In the genomic region with DNA sequence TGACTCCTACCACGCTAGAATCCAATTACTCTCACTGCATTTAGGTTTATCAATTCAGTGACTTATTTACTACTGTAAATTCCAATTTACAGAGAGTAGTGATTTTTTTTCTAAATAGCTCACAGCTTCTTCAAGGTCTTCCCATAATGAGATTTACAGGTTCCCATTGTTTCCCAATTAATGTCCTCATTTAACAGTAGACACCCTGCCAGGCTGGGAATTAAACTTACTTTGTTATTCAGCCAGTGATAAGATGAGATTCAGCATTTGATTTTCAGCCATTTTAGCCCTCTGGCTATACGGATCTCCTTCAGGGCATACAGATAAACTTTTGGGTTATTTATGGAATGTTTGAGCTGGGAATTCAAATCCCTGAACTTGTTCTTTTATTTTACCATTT, we compare ENCODE assay signal across 21 cellular contexts.
A peak's percentile ranks its signal among the peaks of the same experiment; 100 is the strongest.
DNase-seq lines count a peak whose midpoint lies in the region; ATAC-seq and TF ChIP-seq lines count a peak whose summit lies in the region.
"Had no signal": no experiment of that assay in that cellular context is flagged by ENCODE, and none has a peak within 500 bp of the region (broad histone marks: within the 10 kb centered on the region; RNA-seq: fewer than 3 reads in every experiment).

No MANE protein-coding gene starts in this region.

- no peak overlapping the region for H3K4me2 ChIP-seq in GM23338
- H3K4me2 ChIP-seq in SU-DHL-6 (ENCODE audit: low read depth, low read length, poor library complexity, severe bottlenecking): no peak overlapping the region
- no peak overlapping the region for H3K4me2 ChIP-seq in neural progenitor cell
- H3K4me2 ChIP-seq: BLaER1 had no signal

- H3K4me3 Mint-ChIP-seq in GM23338 (no peak overlapping the region), endodermal cell (no peak overlapping the region), neural progenitor cell (no peak overlapping the region)
- H3K4me3 Mint-ChIP-seq: B cell; CD4-positive, CD25-positive, alpha-beta regulatory T cell; CD8-positive, alpha-beta T cell had no signal

- H3K36me3 ChIP-seq in GM23338 (ENCODE audit: insufficient read depth) (no peaks in the 10 kb centered on the region), SU-DHL-6 (ENCODE audit: low read length) (no peaks in the 10 kb centered on the region), endodermal cell (ENCODE audit: control insufficient read depth, insufficient read depth, low read length) (no peaks in the 10 kb centered on the region), neural progenitor cell (no peaks in the 10 kb centered on the region)
- H3K36me3 ChIP-seq: BLaER1 had no signal

- no peaks in the 10 kb centered on the region for H3K79me2 ChIP-seq in GM23338 (replicated peaks; ENCODE audit: insufficient read depth)
- no peaks in the 10 kb centered on the region for H3K79me2 ChIP-seq in SU-DHL-6 (ENCODE audit: insufficient read depth, low read length)
- no peaks in the 10 kb centered on the region for H3K79me2 ChIP-seq in neural progenitor cell (ENCODE audit: low read depth)

- H3K27me3 Mint-ChIP-seq in GM23338 (ENCODE audit: insufficient read depth, low read depth, poor library complexity): no peaks in the 10 kb centered on the region
- no peaks in the 10 kb centered on the region for H3K27me3 Mint-ChIP-seq in endodermal cell (ENCODE audit: insufficient read depth)
- no peaks in the 10 kb centered on the region for H3K27me3 Mint-ChIP-seq in neural progenitor cell (ENCODE audit: insufficient read depth, low read depth)
- H3K27me3 Mint-ChIP-seq: B cell; CD4-positive, CD25-positive, alpha-beta regulatory T cell had no signal

- H3K9me2 ChIP-seq in GM23338 (ENCODE audit: insufficient read depth) (no peaks in the 10 kb centered on the region), SU-DHL-6 (replicated peaks; ENCODE audit: insufficient read depth, low read length) (no peaks in the 10 kb centered on the region)

- H3K4me3 ChIP-seq in GM23338: no peak overlapping the region
- no peak overlapping the region for H3K4me3 ChIP-seq in SU-DHL-6 (ENCODE audit: insufficient read depth, low read length, poor library complexity, severe bottlenecking)
- peak overlapping the region; percentile 56 for H3K4me3 ChIP-seq in endodermal cell (ENCODE audit: low read length)
- H3K4me3 ChIP-seq in neural progenitor cell: no peak overlapping the region
- H3K4me3 ChIP-seq: BLaER1, GM12878, GM23248 had no signal

- peak; percentile 46; the same call in 2 of the 3 replicates for ATAC-seq in GM23338
- ATAC-seq in HG02571 (IDR thresholded peaks at IDR 0.05; ENCODE audit: unreplicated experiment): no peak
- ATAC-seq: CD8-positive, alpha-beta T cell; GM12878 had no signal

- H2AFZ ChIP-seq in GM23338 (no peak overlapping the region), SU-DHL-6 (ENCODE audit: low read depth, low read length, severe bottlenecking) (peak overlapping the region; percentile 41), neural progenitor cell (replicated peaks) (peak overlapping the region; percentile 29)
- H2AFZ ChIP-seq: GM23248 had no signal

- no peaks in the 10 kb centered on the region for H4K20me1 ChIP-seq in GM23338 (replicated peaks; ENCODE audit: insufficient read depth)
- H4K20me1 ChIP-seq in SU-DHL-6 (ENCODE audit: low read depth, low read length): no peaks in the 10 kb centered on the region
- no peaks in the 10 kb centered on the region for H4K20me1 ChIP-seq in neural progenitor cell (ENCODE audit: low read depth)
- H4K20me1 ChIP-seq: BLaER1 had no signal

- peaks cover 2% of the 10 kb centered on the region; the same call in 1 of the 3 replicates for H3K36me3 Mint-ChIP-seq in GM23338 (ENCODE audit: low read depth)
- peaks cover 18% of the 10 kb centered on the region for H3K36me3 Mint-ChIP-seq in endodermal cell (ENCODE audit: low read depth)
- H3K36me3 Mint-ChIP-seq in neural progenitor cell: no peaks in the 10 kb centered on the region
- H3K36me3 Mint-ChIP-seq: CD4-positive, CD25-positive, alpha-beta regulatory T cell; CD8-positive, alpha-beta T cell had no signal

- H3K4me1 Mint-ChIP-seq in GM23338: peaks cover 10% of the 10 kb centered on the region
- peaks cover 28% of the 10 kb centered on the region for H3K4me1 Mint-ChIP-seq in endodermal cell
- no peaks in the 10 kb centered on the region for H3K4me1 Mint-ChIP-seq in neural progenitor cell
- H3K4me1 Mint-ChIP-seq: B cell; CD4-positive, CD25-positive, alpha-beta regulatory T cell had no signal

- H3K9ac ChIP-seq in SU-DHL-6 (ENCODE audit: low read length): no peak overlapping the region
- no peak overlapping the region for H3K9ac ChIP-seq in endodermal cell (ENCODE audit: extremely low read depth, low read length, poor library complexity, severe bottlenecking)
- H3K9ac ChIP-seq in neural progenitor cell: no peak overlapping the region
- H3K9ac ChIP-seq: BLaER1, GM23248 had no signal

- peak; percentile 22 for DNase-seq in GM23338 (ENCODE audit: low spot score)
- DNase-seq in endodermal cell: no peak
- DNase-seq in neural progenitor cell (ENCODE audit: low spot score): peak; percentile 4
- DNase-seq in amygdala (lab: John Stamatoyannopoulos, UW): no peak
- DNase-seq in D341Med (ENCODE audit: low spot score): no peak
- DNase-seq: Caco-2; CD4-positive, CD25-positive, alpha-beta regulatory T cell; CD8-positive, alpha-beta T cell; DMS 273 treated with DMSO at 0.1 percent for 48 hours; DMS79; EL; GDM1; GM23248; HCEC 1CT had no signal

- TF ChIP-seq CTCF in GM23338 (conservative IDR thresholded peaks at IDR 0.05; ENCODE audit: low read depth in 2 of 2): no peak
- no peak for TF ChIP-seq CTCF in SU-DHL-6 (IDR thresholded peaks at IDR 0.05; ENCODE audit: insufficient read depth, low read length, poor library complexity, severe bottlenecking)
- TF ChIP-seq CTCF in endodermal cell (conservative IDR thresholded peaks at IDR 0.05): no peak
- no peak for TF ChIP-seq CTCF in neural progenitor cell (IDR thresholded peaks at IDR 0.05)

- no peak overlapping the region for H3K27ac Mint-ChIP-seq in GM23338
- H3K27ac Mint-ChIP-seq in endodermal cell: peak overlapping the region; percentile 76
- H3K27ac Mint-ChIP-seq in neural progenitor cell: no peak overlapping the region
- H3K27ac Mint-ChIP-seq: B cell; CD4-positive, CD25-positive, alpha-beta regulatory T cell; CD8-positive, alpha-beta T cell had no signal

- H3F3A ChIP-seq in GM23338 (replicated peaks; ENCODE audit: low read depth) (no peaks in the 10 kb centered on the region), SU-DHL-6 (ENCODE audit: insufficient read depth) (no peaks in the 10 kb centered on the region), neural progenitor cell (ENCODE audit: low read depth) (no peaks in the 10 kb centered on the region)

- WGBS in endodermal cell (ENCODE audit: insufficient coverage in 1 of 2, insufficient read length in 1 of 2), 2 experiments: 13 to 75% methylated on average over 1 to 2 of the region's 2 CpGs

- H3K27me3 ChIP-seq in GM23338 (ENCODE audit: insufficient read depth) (no peaks in the 10 kb centered on the region), SU-DHL-6 (ENCODE audit: low read length) (no peaks in the 10 kb centered on the region), endodermal cell (ENCODE audit: control insufficient read depth, insufficient read depth, low read length, poor library complexity, severe bottlenecking) (no peaks in the 10 kb centered on the region), neural progenitor cell (no peaks in the 10 kb centered on the region)
- H3K27me3 ChIP-seq: BLaER1 had no signal

- H3K9me3 ChIP-seq in SU-DHL-6 (ENCODE audit: insufficient read depth, low read length) (no peaks in the 10 kb centered on the region), endodermal cell (ENCODE audit: control insufficient read depth, low read length) (peaks cover 18% of the 10 kb centered on the region), neural progenitor cell (ENCODE audit: low read depth) (no peaks in the 10 kb centered on the region)
- H3K9me3 ChIP-seq: BLaER1, Caco-2 had no signal

- H3K4me1 ChIP-seq in GM23338 (ENCODE audit: insufficient read depth) (peaks cover 29% of the 10 kb centered on the region), endodermal cell (ENCODE audit: control insufficient read depth, insufficient read depth, low read length) (peaks cover 3% of the 10 kb centered on the region), neural progenitor cell (peaks cover 7% of the 10 kb centered on the region)
- H3K4me1 ChIP-seq: BLaER1, Caco-2 had no signal

- H3K27ac ChIP-seq in GM23338 (ENCODE audit: low read depth) (no peak overlapping the region), SU-DHL-6 (ENCODE audit: low read depth, low read length) (no peak overlapping the region), endodermal cell (ENCODE audit: low read depth, low read length) (no peak overlapping the region), neural progenitor cell (no peak overlapping the region)
- H3K27ac ChIP-seq: 22Rv1, BLaER1, C4-2B, GM23248 had no signal

- H3K9me3 Mint-ChIP-seq in GM23338 (peaks cover 4% of the 10 kb centered on the region), endodermal cell (peaks cover 15% of the 10 kb centered on the region), neural progenitor cell (no peaks in the 10 kb centered on the region)

TF ChIP-seq in GM23338, 12 proteins besides CTCF, POLR2A, EP300 and RAD21:
- no peak for TF ChIP-seq ZNF331 (CRISPR knock-in tag; IDR thresholded peaks at IDR 0.05; ENCODE audit: low read depth)
- TF ChIP-seq, protein P1, sequence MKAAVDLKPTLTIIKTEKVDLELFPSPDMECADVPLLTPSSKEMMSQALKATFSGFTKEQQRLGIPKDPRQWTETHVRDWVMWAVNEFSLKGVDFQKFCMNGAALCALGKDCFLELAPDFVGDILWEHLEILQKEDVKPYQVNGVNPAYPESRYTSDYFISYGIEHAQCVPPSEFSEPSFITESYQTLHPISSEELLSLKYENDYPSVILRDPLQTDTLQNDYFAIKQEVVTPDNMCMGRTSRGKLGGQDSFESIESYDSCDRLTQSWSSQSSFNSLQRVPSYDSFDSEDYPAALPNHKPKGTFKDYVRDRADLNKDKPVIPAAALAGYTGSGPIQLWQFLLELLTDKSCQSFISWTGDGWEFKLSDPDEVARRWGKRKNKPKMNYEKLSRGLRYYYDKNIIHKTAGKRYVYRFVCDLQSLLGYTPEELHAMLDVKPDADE (IDR thresholded peaks at IDR 0.05): no peak

Comparison
In these comparisons a context has a peak if more than half of its experiments do, and no peak if none do; other contexts are left out.
1. DNase-seq: peak in GM23338 (single experiment) and neural progenitor cell (single experiment); none in endodermal cell (single experiment), amygdala (0 of 56) and D341Med (single experiment).